ENCODE assay signal across 8 cellular contexts in the genomic region with DNA sequence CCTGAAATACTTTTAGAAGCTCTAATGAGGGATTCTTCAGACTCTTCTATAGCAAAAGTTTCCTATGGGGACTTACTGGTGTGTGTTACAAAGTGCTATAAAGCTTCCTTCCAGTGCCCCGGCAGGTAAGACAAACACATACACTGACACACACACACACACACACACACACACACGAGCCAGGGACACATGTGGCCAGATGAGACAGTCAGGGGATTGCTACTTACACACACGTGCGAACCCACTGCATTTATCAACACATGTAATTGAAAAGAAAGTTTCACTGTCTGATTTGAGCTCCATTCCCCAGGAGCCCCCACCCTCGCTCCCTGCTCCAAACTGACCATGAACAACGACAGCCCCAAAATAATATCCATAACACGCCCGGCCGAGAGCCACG.
A peak's percentile ranks its signal among the peaks of the same experiment; 100 is the strongest.
DNase-seq lines count a peak whose midpoint lies in the region; ATAC-seq and TF ChIP-seq lines count a peak whose summit lies in the region.

No MANE protein-coding gene starts in this region.

- WGBS in heart left ventricle, 4 donors: 16 to 49% (median 23%) methylated on average over 10 of the region's 10 CpGs
- 46 to 61% (median 53%) methylated on average over 10 of the region's 10 CpGs for WGBS in adrenal gland, 4 donors

- peaks cover 0 to 94% (median 65%) of the 10 kb centered on the region in 12 donors for H3K4me1 ChIP-seq in heart left ventricle
- peaks cover 0 to 12% of the 10 kb centered on the region in 2 donors for H3K4me1 ChIP-seq in adrenal gland (replicated peaks in 1 of 2)

- TF ChIP-seq CTCF in VCaP (conservative IDR thresholded peaks at IDR 0.05) (no peak), heart left ventricle (IDR thresholded peaks at IDR 0.05) (no peak), progenitor cell of endocrine pancreas (IDR thresholded peaks at IDR 0.05; ENCODE audit: unreplicated experiment) (no peak), adrenal gland (IDR thresholded peaks at IDR 0.05) (no peak)

- no peak for TF ChIP-seq POLR2A in heart left ventricle (IDR thresholded peaks at IDR 0.05)
- no peak for TF ChIP-seq POLR2A in adrenal gland (IDR thresholded peaks at IDR 0.05)

- H3K4me1 Mint-ChIP-seq in progenitor cell of endocrine pancreas (ENCODE audit: low read depth): peaks cover 70% of the 10 kb centered on the region

- H3K36me3 Mint-ChIP-seq in progenitor cell of endocrine pancreas (ENCODE audit: insufficient read depth): peaks cover 7% of the 10 kb centered on the region

- H3K36me3 ChIP-seq in heart left ventricle: peaks cover 0 to 7% (median 0%) of the 10 kb centered on the region in 9 donors
- H3K36me3 ChIP-seq in adrenal gland (replicated peaks in 1 of 2): no peaks in the 10 kb centered on the region

- H3K27ac Mint-ChIP-seq in progenitor cell of endocrine pancreas: peak overlapping the region; percentile 95

- no peaks in the 10 kb centered on the region for H3K9me3 Mint-ChIP-seq in progenitor cell of endocrine pancreas (ENCODE audit: low read depth)

- peak in 3 of 4 donors; percentile 1 to 11 (median 8) for ATAC-seq in heart left ventricle

- H3K4me3 ChIP-seq in GM08714 (ENCODE audit: low read length) (peak overlapping the region; percentile 53), heart left ventricle (peak overlapping the region; percentile 16 to 78 (median 63)), adrenal gland (peak overlapping the region in 2 of 4 donors; percentile 35 to 66)

- H3K27ac ChIP-seq in VCaP (peak overlapping the region; percentile 96), heart left ventricle (peak overlapping the region; percentile 60 to 91 (median 82)), adrenal gland (peak overlapping the region in 1 of 5 donors; percentile 72)

- peak overlapping the region; percentile 79 for H3K4me3 Mint-ChIP-seq in progenitor cell of endocrine pancreas (ENCODE audit: low read depth)

- H3K27me3 ChIP-seq in heart left ventricle: no peaks in the 10 kb centered on the region
- H3K27me3 ChIP-seq in adrenal gland: no peaks in the 10 kb centered on the region

- H3K9me3 ChIP-seq in heart left ventricle (no peaks in the 10 kb centered on the region), adrenal gland (replicated peaks in 1 of 3) (no peaks in the 10 kb centered on the region)

- intact Hi-C loops in heart left ventricle (cut with DNase I) (loop anchor here in 5 of 10 donors (1.0 to 10.0 kb wide), 6 partner anchors 21 to 71 kb away; no protein-coding TSS in a partner anchor), adrenal gland (cut with DNase I) (no loop called here)

- no peak for DNase-seq in heart left ventricle
- DNase-seq in progenitor cell of endocrine pancreas (ENCODE audit: low spot score, unreplicated experiment): no peak
- DNase-seq in UCSD-AML1 (lab: John Stamatoyannopoulos, UW; ENCODE audit: unreplicated experiment): no peak
- no peak for DNase-seq in 8988T
- no peak for DNase-seq in Kasumi-1 (lab: John Stamatoyannopoulos, UW)
- DNase-seq in adrenal gland: no peak

- peaks cover 29% of the 10 kb centered on the region for H3K27me3 Mint-ChIP-seq in progenitor cell of endocrine pancreas
